8 cellular contexts compared by ENCODE assay signal in the genomic region with DNA sequence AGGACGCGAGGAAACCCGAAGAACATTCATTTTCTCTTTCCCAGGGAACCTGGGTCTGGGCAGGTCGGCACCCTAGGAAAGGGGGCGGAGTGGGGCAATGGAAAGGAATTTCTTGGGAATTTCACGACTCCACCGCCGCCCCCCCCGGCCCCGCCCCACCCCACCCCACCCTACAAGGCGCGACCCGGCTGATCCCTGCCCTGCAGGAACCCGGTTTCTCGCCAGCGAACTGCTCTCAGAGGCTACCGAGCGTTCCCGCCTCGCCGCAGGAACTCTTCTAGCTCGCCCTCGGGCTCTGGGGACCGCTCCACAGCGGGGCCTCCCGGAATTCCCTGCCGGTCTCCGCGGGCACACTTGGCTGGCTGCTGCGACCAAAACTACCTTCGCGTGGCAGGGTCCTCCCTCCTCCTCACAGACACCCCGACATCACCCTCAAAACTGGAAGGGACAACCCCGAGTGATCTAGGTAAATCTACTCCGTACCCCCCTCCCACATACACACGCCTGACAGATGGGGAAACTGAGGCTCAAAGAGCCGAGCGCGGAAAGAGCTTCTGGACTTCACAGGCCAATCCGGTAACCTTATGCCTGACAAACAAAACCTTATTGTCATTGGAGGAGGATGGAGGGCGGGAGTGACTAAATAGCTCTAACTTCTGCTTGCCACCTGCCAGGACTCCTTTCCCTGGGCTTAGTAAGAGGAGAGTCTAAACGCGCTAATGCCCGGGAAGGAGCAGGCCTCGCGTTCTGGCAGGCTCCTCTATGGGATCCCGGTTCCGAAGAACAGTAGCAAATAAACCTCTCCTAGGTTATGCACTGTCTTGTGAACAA. TPM values are rescaled to one million over a fixed set of nuclear protein-coding genes. Genes with fewer than 3 reads are reported as not detected.
DNase-seq lines count a peak whose midpoint lies in the region; ATAC-seq and TF ChIP-seq lines count a peak whose summit lies in the region.

No MANE protein-coding gene starts in this region.

- TF ChIP-seq CTCF in C4-2B (conservative IDR thresholded peaks at IDR 0.05), result no peak
- TF ChIP-seq CTCF in natural killer cell (IDR thresholded peaks at IDR 0.05), result no peak

- DNase-seq in HT-29 (ENCODE audit: low spot score) (peak; percentile 42), natural killer cell (no peak), SKM-1 treated with dmso at 0.1 percent for 144 hours (lab: John Stamatoyannopoulos, UW; ENCODE audit: unreplicated experiment) (no peak)

- H3K27ac Mint-ChIP-seq in natural killer cell, result peak overlapping the region in 1 of 2 donors; percentile 53

- no peaks in the 10 kb centered on the region for H3K36me3 Mint-ChIP-seq in natural killer cell

- no peaks in the 10 kb centered on the region for H3K9me3 Mint-ChIP-seq in natural killer cell

- intact Hi-C loops in natural killer cell (cut with micrococcal nuclease), result no loop called here

- peak overlapping the region; percentile 91 for H3K4me3 Mint-ChIP-seq in natural killer cell

- peaks cover 28 to 30% of the 10 kb centered on the region in 2 donors for H3K4me1 Mint-ChIP-seq in natural killer cell

- peak overlapping the region; percentile 92 for H3K27ac ChIP-seq in C4-2B

- H3K27me3 Mint-ChIP-seq in natural killer cell (ENCODE audit: low read depth in 2 of 2), result peaks cover 0 to 9% of the 10 kb centered on the region in 2 donors

- ATAC-seq in SK-N-SH treated with all-trans-retinoic acid at 6 μM for 48 hours, result peak; percentile 5
- peak; percentile 12 for ATAC-seq in esophagus mucosa
- ATAC-seq in natural killer cell, result no peak
- no peak for ATAC-seq in HG03571 (IDR thresholded peaks at IDR 0.05; ENCODE audit: unreplicated experiment)
- no peak for ATAC-seq in GM19397 (IDR thresholded peaks at IDR 0.05; ENCODE audit: unreplicated experiment)

TF ChIP-seq in SK-N-SH treated with all-trans-retinoic acid at 6 μM for 48 hours, 23 proteins besides CTCF, POLR2A, EP300 and RAD21:
- TF ChIP-seq, protein P1, sequence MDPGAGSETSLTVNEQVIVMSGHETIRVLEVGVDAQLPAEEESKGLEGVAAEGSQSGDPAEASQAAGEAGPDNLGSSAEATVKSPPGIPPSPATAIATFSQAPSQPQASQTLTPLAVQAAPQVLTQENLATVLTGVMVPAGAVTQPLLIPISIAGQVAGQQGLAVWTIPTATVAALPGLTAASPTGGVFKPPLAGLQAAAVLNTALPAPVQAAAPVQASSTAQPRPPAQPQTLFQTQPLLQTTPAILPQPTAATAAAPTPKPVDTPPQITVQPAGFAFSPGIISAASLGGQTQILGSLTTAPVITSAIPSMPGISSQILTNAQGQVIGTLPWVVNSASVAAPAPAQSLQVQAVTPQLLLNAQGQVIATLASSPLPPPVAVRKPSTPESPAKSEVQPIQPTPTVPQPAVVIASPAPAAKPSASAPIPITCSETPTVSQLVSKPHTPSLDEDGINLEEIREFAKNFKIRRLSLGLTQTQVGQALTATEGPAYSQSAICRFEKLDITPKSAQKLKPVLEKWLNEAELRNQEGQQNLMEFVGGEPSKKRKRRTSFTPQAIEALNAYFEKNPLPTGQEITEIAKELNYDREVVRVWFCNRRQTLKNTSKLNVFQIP (CRISPR knock-in tag; IDR thresholded peaks at IDR 0.05; ENCODE audit: borderline replicate concordance, low read depth), result no peak
- TF ChIP-seq SNAI2 (CRISPR knock-in tag; IDR thresholded peaks at IDR 0.05), result no peak
- no peak for TF ChIP-seq ZNF565 (CRISPR knock-in tag; conservative IDR thresholded peaks at IDR 0.05; ENCODE audit: low read depth)
- no peak for TF ChIP-seq ZC3H10 (CRISPR knock-in tag; IDR thresholded peaks at IDR 0.05)
- TF ChIP-seq, protein P2, sequence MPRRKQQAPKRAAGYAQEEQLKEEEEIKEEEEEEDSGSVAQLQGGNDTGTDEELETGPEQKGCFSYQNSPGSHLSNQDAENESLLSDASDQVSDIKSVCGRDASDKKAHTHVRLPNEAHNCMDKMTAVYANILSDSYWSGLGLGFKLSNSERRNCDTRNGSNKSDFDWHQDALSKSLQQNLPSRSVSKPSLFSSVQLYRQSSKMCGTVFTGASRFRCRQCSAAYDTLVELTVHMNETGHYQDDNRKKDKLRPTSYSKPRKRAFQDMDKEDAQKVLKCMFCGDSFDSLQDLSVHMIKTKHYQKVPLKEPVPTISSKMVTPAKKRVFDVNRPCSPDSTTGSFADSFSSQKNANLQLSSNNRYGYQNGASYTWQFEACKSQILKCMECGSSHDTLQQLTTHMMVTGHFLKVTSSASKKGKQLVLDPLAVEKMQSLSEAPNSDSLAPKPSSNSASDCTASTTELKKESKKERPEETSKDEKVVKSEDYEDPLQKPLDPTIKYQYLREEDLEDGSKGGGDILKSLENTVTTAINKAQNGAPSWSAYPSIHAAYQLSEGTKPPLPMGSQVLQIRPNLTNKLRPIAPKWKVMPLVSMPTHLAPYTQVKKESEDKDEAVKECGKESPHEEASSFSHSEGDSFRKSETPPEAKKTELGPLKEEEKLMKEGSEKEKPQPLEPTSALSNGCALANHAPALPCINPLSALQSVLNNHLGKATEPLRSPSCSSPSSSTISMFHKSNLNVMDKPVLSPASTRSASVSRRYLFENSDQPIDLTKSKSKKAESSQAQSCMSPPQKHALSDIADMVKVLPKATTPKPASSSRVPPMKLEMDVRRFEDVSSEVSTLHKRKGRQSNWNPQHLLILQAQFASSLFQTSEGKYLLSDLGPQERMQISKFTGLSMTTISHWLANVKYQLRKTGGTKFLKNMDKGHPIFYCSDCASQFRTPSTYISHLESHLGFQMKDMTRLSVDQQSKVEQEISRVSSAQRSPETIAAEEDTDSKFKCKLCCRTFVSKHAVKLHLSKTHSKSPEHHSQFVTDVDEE (CRISPR knock-in tag; IDR thresholded peaks at IDR 0.05), result no peak

RNA-seq across cellular contexts. Expression of gene ACTN1, which starts 0.8 kb away (rescaled TPM):
- 104 and 115 TPM in 2 replicates for total RNA-seq in HT-29 (2014; rRNA removed; shearing (Covaris generic))
- total RNA-seq in esophagus mucosa (117 TPM), natural killer cell (10 to 100 TPM; 14.9 to 39.5 (median 19.6) TPM)

Comparison
In these comparisons a context has a peak if more than half of its experiments do, and no peak if none do; other contexts are left out.
1. ATAC-seq: peak in SK-N-SH treated with all-trans-retinoic acid at 6 μM for 48 hours (single experiment) and esophagus mucosa (single experiment); none in natural killer cell (0 of 3), HG03571 (single experiment) and GM19397 (single experiment).